Comparison of ENCODE assay signal across 30 cellular contexts in genomic region chr12:124297856-124298255, GRCh38. TPM values are rescaled to one million over a fixed set of nuclear protein-coding genes. Genes with fewer than 3 reads are reported as not detected.
"Had no signal": no experiment of that assay in that cellular context is flagged by ENCODE, and none has a peak within 500 bp of the region (broad histone marks: within the 10 kb centered on the region; RNA-seq: fewer than 3 reads in every experiment).

No MANE protein-coding gene starts in this region.

- H3K4me3 Mint-ChIP-seq: activated CD4-positive, alpha-beta T cell treated with anti-CD3 and anti-CD28 coated beads for 36 hours; activated CD8-positive, alpha-beta memory T cell treated with anti-CD3 and anti-CD28 coated beads, Interleukin-2, amount 10 ng/mL, durations not matched to agents 7 days and 5 days; activated CD8-positive, alpha-beta T cell treated with anti-CD3 and anti-CD28 coated beads, Interleukin-2, amount 10 ng/mL, durations not matched to agents 7 days and 5 days; activated naive CD4-positive, alpha-beta T cell treated with anti-CD3 and anti-CD28 coated beads, Interleukin-2, amount 50 U/mL, for 24 hours; activated naive CD8-positive, alpha-beta T cell treated with anti-CD3 and anti-CD28 coated beads, Interleukin-2, amount 50 U/mL, for 24 hours; central memory CD8-positive, alpha-beta T cell; naive thymus-derived CD4-positive, alpha-beta T cell; T-helper 2 cell treated with Interferon-gamma antibody and Interleukin-4, amounts not matched to agents 5 μg/mL and 100 μg/mL, for 36 hours had no signal

- H3K36me3 Mint-ChIP-seq: activated CD8-positive, alpha-beta memory T cell treated with anti-CD3 and anti-CD28 coated beads, Interleukin-2, amount 10 ng/mL, durations not matched to agents 7 days and 5 days; activated naive CD4-positive, alpha-beta T cell treated with anti-CD3 and anti-CD28 coated beads, Interleukin-2, amount 50 U/mL, for 24 hours; naive thymus-derived CD4-positive, alpha-beta T cell had no signal

- H3K9me3 Mint-ChIP-seq: activated naive CD4-positive, alpha-beta T cell treated with anti-CD3 and anti-CD28 coated beads, Interleukin-2, amount 50 U/mL, for 24 hours; activated naive CD8-positive, alpha-beta T cell treated with anti-CD3 and anti-CD28 coated beads, Interleukin-2, amount 50 U/mL, for 24 hours; activated T-helper 2 cell treated with anti-CD3 and anti-CD28 coated beads, Interferon-gamma antibody, Interleukin-2, Interleukin-4, amounts not matched to agents 10 μg/mL and 5 μg/mL and 100 μg/mL, durations not matched to agents 14 hours and 24 hours and 36 hours; central memory CD8-positive, alpha-beta T cell; mesothelial cell of epicardium; naive thymus-derived CD4-positive, alpha-beta T cell; neural crest cell; T-helper 2 cell treated with Interferon-gamma antibody and Interleukin-4, amounts not matched to agents 5 μg/mL and 100 μg/mL, for 36 hours; type B pancreatic cell had no signal

- H3K27me3 ChIP-seq: vagina had no signal

- H3K9me3 ChIP-seq: breast epithelium, esophagus squamous epithelium, thoracic aorta, vagina had no signal

- H3K36me3 ChIP-seq: breast epithelium, esophagus squamous epithelium, thoracic aorta, vagina had no signal

- H3K27ac ChIP-seq: esophagus squamous epithelium, thoracic aorta, vagina had no signal

- DNase-seq: activated CD4-positive, alpha-beta T cell treated with anti-CD3 and anti-CD28 coated beads for 36 hours; activated CD4-positive, CD25-positive, alpha-beta regulatory T cell; activated CD8-positive, alpha-beta memory T cell treated with anti-CD3 and anti-CD28 coated beads, Interleukin-2, amount 10 ng/mL, durations not matched to agents 7 days and 5 days; activated CD8-positive, alpha-beta T cell treated with anti-CD3 and anti-CD28 coated beads, Interleukin-2, amount 10 ng/mL, durations not matched to agents 7 days and 5 days; activated naive CD8-positive, alpha-beta T cell treated with anti-CD3 and anti-CD28 coated beads, Interleukin-2, amount 50 U/mL, for 24 hours; activated T-cell treated with anti-CD3 and anti-CD28 coated beads, Interleukin-2, amount 50 U/mL, for 48 hours; amygdala; dermis blood vessel endothelial cell; effector CD4-positive, alpha-beta T cell; esophagus squamous epithelium; foreskin melanocyte; left ventricle myocardium superior; naive thymus-derived CD4-positive, alpha-beta T cell; occipital lobe; stimulated activated CD4-positive, alpha-beta T cell treated with anti-CD3 and anti-CD28 coated beads, Interleukin-2, amount 100 ng/mL, for 48 hours; stimulated activated naive CD8-positive, alpha-beta T cell treated with anti-CD3 and anti-CD28 coated beads, Interleukin-15, Interleukin-2, amounts not matched to agents 100 U/mL and 50 U/mL, for 24 hours; T-helper 1 cell had no signal

- FAIRE-seq: colon, islet of Langerhans had no signal

- ATAC-seq: activated CD4-positive, alpha-beta T cell treated with anti-CD3 and anti-CD28 coated beads for 36 hours; activated CD8-positive, alpha-beta memory T cell treated with anti-CD3 and anti-CD28 coated beads, Interleukin-2, amount 10 ng/mL, durations not matched to agents 7 days and 5 days; activated CD8-positive, alpha-beta T cell treated with anti-CD3 and anti-CD28 coated beads, Interleukin-2, amount 10 ng/mL, durations not matched to agents 7 days and 5 days; activated naive CD8-positive, alpha-beta T cell treated with anti-CD3 and anti-CD28 coated beads, Interleukin-2, amount 50 U/mL, for 24 hours; left ventricle myocardium superior; naive thymus-derived CD4-positive, alpha-beta T cell; right cardiac atrium; stimulated activated naive CD8-positive, alpha-beta T cell treated with anti-CD3 and anti-CD28 coated beads, Interleukin-15, Interleukin-2, amounts not matched to agents 100 U/mL and 50 U/mL, for 24 hours had no signal

- H3K27ac Mint-ChIP-seq: activated CD4-positive, alpha-beta T cell treated with anti-CD3 and anti-CD28 coated beads for 36 hours; activated CD8-positive, alpha-beta memory T cell treated with anti-CD3 and anti-CD28 coated beads, Interleukin-2, amount 10 ng/mL, durations not matched to agents 7 days and 5 days; activated CD8-positive, alpha-beta T cell treated with anti-CD3 and anti-CD28 coated beads, Interleukin-2, amount 10 ng/mL, durations not matched to agents 7 days and 5 days; activated naive CD4-positive, alpha-beta T cell treated with anti-CD3 and anti-CD28 coated beads, Interleukin-2, amount 50 U/mL, for 24 hours; activated naive CD8-positive, alpha-beta T cell treated with anti-CD3 and anti-CD28 coated beads, Interleukin-2, amount 50 U/mL, for 24 hours; activated T-helper 2 cell treated with anti-CD3 and anti-CD28 coated beads, Interferon-gamma antibody, Interleukin-2, Interleukin-4, amounts not matched to agents 10 μg/mL and 5 μg/mL and 100 μg/mL, durations not matched to agents 14 hours and 24 hours and 36 hours; mesothelial cell of epicardium; naive thymus-derived CD4-positive, alpha-beta T cell; T-helper 2 cell treated with Interferon-gamma antibody and Interleukin-4, amounts not matched to agents 5 μg/mL and 100 μg/mL, for 36 hours; type B pancreatic cell had no signal

- H3K4me1 Mint-ChIP-seq: activated CD4-positive, alpha-beta T cell treated with anti-CD3 and anti-CD28 coated beads for 36 hours; activated naive CD4-positive, alpha-beta T cell treated with anti-CD3 and anti-CD28 coated beads, Interleukin-2, amount 50 U/mL, for 24 hours; central memory CD8-positive, alpha-beta T cell had no signal

- H3K4me3 ChIP-seq: breast epithelium, esophagus squamous epithelium, thoracic aorta, vagina had no signal

RNA-seq across cellular contexts. Expression of gene RFLNA, which starts 3.0 kb away (rescaled TPM):
- total RNA-seq: activated CD4-positive, alpha-beta T cell treated with anti-CD3 and anti-CD28 coated beads for 36 hours; activated CD8-positive, alpha-beta memory T cell treated with anti-CD3 and anti-CD28 coated beads, Interleukin-2, amount 10 ng/mL, durations not matched to agents 7 days and 5 days; activated CD8-positive, alpha-beta T cell treated with anti-CD3 and anti-CD28 coated beads, Interleukin-2, amount 10 ng/mL, durations not matched to agents 7 days and 5 days; activated T-helper 2 cell treated with anti-CD3 and anti-CD28 coated beads, Interferon-gamma antibody, Interleukin-2, Interleukin-4, amounts not matched to agents 10 μg/mL and 5 μg/mL and 100 μg/mL, durations not matched to agents 14 hours and 24 hours and 36 hours; naive thymus-derived CD4-positive, alpha-beta T cell had no signal
